8 cellular contexts compared by ENCODE assay signal in genomic region chr2:95043300-95043786, GRCh38. TPM values are rescaled to one million over a fixed set of nuclear protein-coding genes. Genes with fewer than 3 reads are reported as not detected.
DNase-seq lines count a peak whose midpoint lies in the region; ATAC-seq, FAIRE-seq and TF ChIP-seq lines count a peak whose summit lies in the region.

No MANE protein-coding gene starts in this region.

- no peak overlapping the region for H2BK12ac ChIP-seq in H1 (ENCODE audit: low read depth, low read length)

- ATAC-seq in GM21390 (IDR thresholded peaks at IDR 0.05; ENCODE audit: unreplicated experiment) (peak; percentile 47), HG03457 (IDR thresholded peaks at IDR 0.05; ENCODE audit: unreplicated experiment) (no peak)

- H3K4me2 ChIP-seq in H1 (ENCODE audit: insufficient read depth in 1 of 2, low read depth in 2 of 2, low read length in 2 of 2) = no peak overlapping the region

- no peak overlapping the region for H2AFZ ChIP-seq in H1 (ENCODE audit: low read length)

- POLR2A ChIA-PET in H1 (lab: Charles Lee; ENCODE audit: partially characterized antibody) = no interaction called here

- no peak for TF ChIP-seq CTCF in AG10803 (conservative IDR thresholded peaks at IDR 0.05; ENCODE audit: low read length)
- TF ChIP-seq CTCF in H1 (IDR thresholded peaks at IDR 0.05; ENCODE audit: control extremely low read depth in 1 of 3, insufficient read depth in 1 of 3, low read depth in 1 of 3, low read length in 3 of 3) = no peak

- CTCF ChIA-PET in H1 (lab: Charles Lee; ENCODE audit: partially characterized antibody) = no interaction called here

- H3K4ac ChIP-seq in H1 (replicated peaks; ENCODE audit: insufficient read length, low read depth, low read length) = no peak overlapping the region

- H3K79me1 ChIP-seq in H1 (ENCODE audit: low read depth, low read length) = no peaks in the 10 kb centered on the region; the same call in 1 of the 2 replicates

- TF ChIP-seq EP300 in H1 (IDR thresholded peaks at IDR 0.05; ENCODE audit: borderline replicate concordance in 1 of 2, low read depth in 2 of 2, low read length in 2 of 2) = no peak

- H3K9ac ChIP-seq in H1 (replicated peaks in 1 of 4; ENCODE audit: extremely low read depth in 1 of 4, low read depth in 3 of 4, low read length in 3 of 4) = no peak overlapping the region

- no peak overlapping the region for H2BK15ac ChIP-seq in H1 (ENCODE audit: low read length)

- H3K4me1 ChIP-seq in H1 (replicated peaks in 1 of 4; ENCODE audit: control insufficient read depth in 3 of 4, insufficient read depth in 4 of 4, low read length in 3 of 4) = no peaks in the 10 kb centered on the region; a peak in 1 of 7 replicates

- H4K8ac ChIP-seq in H1 (ENCODE audit: extremely low read depth, insufficient read depth, low read length) = peak overlapping the region; percentile 20; the same call in 1 of the 2 replicates

- no peak overlapping the region for H3K56ac ChIP-seq in H1 (replicated peaks; ENCODE audit: insufficient read length, low read depth, low read length)

- H2AK5ac ChIP-seq in H1 (ENCODE audit: low read depth, low read length) = no peak overlapping the region

- H2BK20ac ChIP-seq in H1 (ENCODE audit: low read length) = no peak overlapping the region

- no peaks in the 10 kb centered on the region for H3K79me2 ChIP-seq in H1 (ENCODE audit: control insufficient read depth in 1 of 2, insufficient read depth in 2 of 2, low read length in 2 of 2)

- H3K4me3 ChIP-seq in AG10803 (ENCODE audit: low read length) (no peak overlapping the region), H1 (ENCODE audit: extremely low read depth in 1 of 4, insufficient read depth in 2 of 4, low read depth in 3 of 4, low read length in 4 of 4) (no peak overlapping the region)

- no peak overlapping the region for H3K18ac ChIP-seq in H1 (ENCODE audit: extremely low read depth, low read length)

- no peaks in the 10 kb centered on the region for H4K20me1 ChIP-seq in H1 (replicated peaks in 1 of 2; ENCODE audit: control insufficient read depth in 1 of 2, insufficient read depth in 2 of 2, low read length in 2 of 2)

- no peak overlapping the region for H4K5ac ChIP-seq in H1 (ENCODE audit: insufficient read length, low read depth, low read length)

- FAIRE-seq in H1 (lab: Jason Lieb, UNC) = no peak

- H2BK5ac ChIP-seq in H1 (ENCODE audit: low read depth, low read length) = no peak overlapping the region

- no peak overlapping the region for H3K23ac ChIP-seq in H1 (ENCODE audit: insufficient read length)

- peak; percentile 82 for DNase-seq in AG10803 (ENCODE audit: low read depth)
- peak; percentile 15 to 54 for DNase-seq in NCI-H446 (lab: John Stamatoyannopoulos, UW)
- DNase-seq in H1 (ENCODE audit: low read depth in 1 of 2, low spot score in 2 of 2) = no peak
- peak; percentile 97 for DNase-seq in myocyte (ENCODE audit: low read depth)
- DNase-seq in amniotic stem cell (lab: John Stamatoyannopoulos, UW) = no peak
- no peak for DNase-seq in MV-4-11 (lab: John Stamatoyannopoulos, UW)

- TF ChIP-seq POLR2A in H1 (IDR thresholded peaks at IDR 0.05; ENCODE audit: control extremely low read depth in 1 of 2, low read depth in 2 of 2, low read length in 2 of 2) = no peak

- TF ChIP-seq RAD21 in H1 (IDR thresholded peaks at IDR 0.05 in 1 of 2, conservative IDR thresholded peaks at IDR 0.05 in 1 of 2; ENCODE audit: low read depth in 2 of 2, low read length in 2 of 2) = no peak

- H3K9me3 ChIP-seq in H1 (ENCODE audit: insufficient read depth in 2 of 2, low read depth in 1 of 2, low read length in 1 of 2) = peaks cover 84 to 94% of the 10 kb centered on the region in 2 experiments

- no peak overlapping the region for H3K27ac ChIP-seq in H1 (ENCODE audit: low read depth, low read length)

- H2BK120ac ChIP-seq in H1 (replicated peaks; ENCODE audit: low read depth, low read length) = no peak overlapping the region

- WGBS in H1 (ENCODE audit: extremely low coverage in 1 of 2, insufficient coverage in 1 of 2, insufficient read length in 1 of 2, insufficient replicate concordance in 2 of 2, low coverage in 1 of 2, low lambda C conversion rate in 2 of 2, missing lambda C conversion rate in 1 of 2), 2 experiments = 84% methylated on average over 11 of the region's 11 CpGs; no CpG with 5 or more reads in 1 of the 2 experiments

- no peaks in the 10 kb centered on the region for H3K36me3 ChIP-seq in H1 (ENCODE audit: control insufficient read depth in 2 of 4, insufficient read depth in 4 of 4, low read length in 3 of 4)

- H3K27me3 ChIP-seq in H1 (replicated peaks in 1 of 4; ENCODE audit: control insufficient read depth in 3 of 4, extremely low read depth in 1 of 4, insufficient read depth in 3 of 4, low read length in 3 of 4) = no peaks in the 10 kb centered on the region

- no peak overlapping the region for H3K14ac ChIP-seq in H1 (ENCODE audit: insufficient read length)

- no peak overlapping the region for H4K91ac ChIP-seq in H1 (replicated peaks; ENCODE audit: insufficient read length, low read length)

- 0 out of 2 replicates have a peak, but pooled peaks cover 2% of the 10 kb centered on the region for H3K23me2 ChIP-seq in H1 (ENCODE audit: low read depth, low read length)

TF ChIP-seq in H1, 55 proteins besides CTCF, POLR2A, EP300 and RAD21:
- no peak for TF ChIP-seq RFX5 (IDR thresholded peaks at IDR 0.05; ENCODE audit: borderline replicate concordance, low read depth, low read length)
- TF ChIP-seq CBX5 (IDR thresholded peaks at IDR 0.05; ENCODE audit: low read depth, low read length) = no peak
- no peak for TF ChIP-seq SUZ12 (IDR thresholded peaks at IDR 0.05; ENCODE audit: low read length)

RNA-seq across cellular contexts. Expression of gene MAL, which starts 17.8 kb away (rescaled TPM):
- total RNA-seq in H1 (2021; fragmentation: NEBNext Ultra II Directional; extraction: Animal tissue kit (Norgen Biotek cat#: 25700)) = not detected in 2 replicates
- polyA plus RNA-seq in H1 (2011; rRNA removed) = not detected in 2 replicates
- not detected for polyA plus RNA-seq in H1 (2011; cell fraction: cytosol; rRNA removed)
- polyA plus RNA-seq in H1 (2011; cell fraction: nucleus; rRNA removed) = not detected
- not detected in 4 replicates for polyA plus RNA-seq in H1 (2012, experiment 1 of 2)
- polyA plus RNA-seq in H1 (2012, experiment 2 of 2) = not detected
- polyA plus RNA-seq in H1 (2013, experiment 1 of 2) = 0.22 TPM
- 0.33 TPM for polyA plus RNA-seq in H1 (2013, experiment 2 of 2)
- not detected in 2 replicates for polyA minus RNA-seq in H1 (2011; rRNA and poly(A)+ RNA removed)
- polyA minus RNA-seq in H1 (2011; cell fraction: cytosol; rRNA and poly(A)+ RNA removed) = not detected
- not detected for polyA minus RNA-seq in H1 (2011; cell fraction: nucleus; rRNA and poly(A)+ RNA removed)
- 1.6 and 2.2 TPM in 2 replicates for total RNA-seq in myocyte
- polyA plus RNA-seq in myocyte (2012) = 2.5 TPM

Comparison
In these comparisons a context has a peak if more than half of its experiments do, and no peak if none do; other contexts are left out.
1. DNase-seq: peak in AG10803 (single experiment), NCI-H446 (2 of 2) and myocyte (single experiment); none in H1 (0 of 2), amniotic stem cell (single experiment) and MV-4-11 (single experiment).